Comparison of ENCODE assay signal across 8 cellular contexts in the genomic region with DNA sequence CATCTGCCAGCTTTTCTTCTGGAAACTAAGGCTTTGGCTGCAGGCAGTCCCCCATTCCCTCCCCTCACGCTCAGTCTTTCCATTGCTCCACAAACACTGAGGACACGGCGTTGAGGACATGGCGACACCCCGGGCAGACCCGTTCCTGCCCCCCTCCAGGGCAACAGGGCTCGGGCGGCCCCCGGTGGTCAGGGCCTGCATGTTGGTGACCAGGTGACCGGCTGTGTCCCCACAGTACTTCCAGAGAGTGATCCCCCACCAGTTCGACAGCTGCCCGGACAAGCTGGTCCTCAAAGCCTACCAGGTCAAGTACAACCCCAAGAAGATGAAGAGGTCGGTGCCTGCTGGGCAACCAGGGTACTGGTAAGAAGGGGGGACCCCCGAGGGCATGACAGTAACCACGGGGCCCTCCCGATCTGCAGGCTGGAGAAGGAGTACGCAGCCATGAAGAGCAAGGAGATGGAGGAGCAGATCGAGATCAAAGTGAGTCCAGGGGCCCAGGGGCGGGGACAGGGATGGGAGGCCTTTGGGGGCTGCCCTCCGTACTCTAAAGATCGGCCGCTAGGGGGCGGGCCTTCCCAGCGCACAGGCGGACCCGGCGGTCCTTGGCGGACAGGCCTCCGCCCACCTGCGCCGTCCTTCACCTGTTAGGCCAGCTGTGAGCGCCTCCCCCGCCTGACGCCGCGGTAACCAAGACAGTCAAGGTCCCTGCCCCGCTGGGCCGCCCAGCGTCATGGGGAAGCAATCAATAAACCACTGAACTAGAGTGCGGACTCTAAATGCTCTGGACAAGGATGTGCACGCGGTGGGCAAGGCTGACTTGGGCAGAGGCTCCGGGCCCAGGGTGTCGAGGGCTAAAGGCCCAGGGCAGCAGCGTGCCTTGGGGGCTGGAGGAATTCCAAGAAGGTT. TPM values are rescaled to one million over a fixed set of nuclear protein-coding genes. Genes with fewer than 3 reads are reported as not detected.
A peak's percentile ranks its signal among the peaks of the same experiment; 100 is the strongest.
DNase-seq lines count a peak whose midpoint lies in the region; ATAC-seq and TF ChIP-seq lines count a peak whose summit lies in the region.

No MANE protein-coding gene starts in this region.

- H3K4me1 ChIP-seq in GM23248 (ENCODE audit: insufficient read depth) = no peaks in the 10 kb centered on the region
- peaks cover 10% of the 10 kb centered on the region for H3K4me1 ChIP-seq in colonic mucosa
- peaks cover 0 to 8% (median 3%) of the 10 kb centered on the region in 4 donors for H3K4me1 ChIP-seq in right lobe of liver

- no peaks in the 10 kb centered on the region for H3K79me2 ChIP-seq in GM23248 (ENCODE audit: insufficient read depth)

- H3K27me3 ChIP-seq in GM23248 (replicated peaks; ENCODE audit: insufficient read depth) = no peaks in the 10 kb centered on the region
- no peaks in the 10 kb centered on the region for H3K27me3 ChIP-seq in colonic mucosa
- H3K27me3 ChIP-seq in right lobe of liver = no peaks in the 10 kb centered on the region

- intact Hi-C loops in activated CD4-positive, alpha-beta T cell treated with anti-CD3 and anti-CD28 coated beads, Interleukin-2, amount 10 ng/mL, durations not matched to agents 24 days and 14 days (cut with micrococcal nuclease) = loop anchor here (1.0 kb wide), 1 partner anchor 68 kb away; no protein-coding TSS in a partner anchor
- intact Hi-C loops in colonic mucosa (cut with DNase I) = loop anchor here (10.0 kb wide), 1 partner anchor 72 kb away; a partner anchor contains a TSS
- intact Hi-C loops in right lobe of liver (cut with DNase I) = loop anchor here in 1 of 2 donors (10.0 kb wide), 1 partner anchor 52 kb away; a partner anchor contains a TSS

- in situ Hi-C loops in GM23248 (cut with MboI) = no loop called here

- no peaks in the 10 kb centered on the region for H3K9me2 ChIP-seq in GM23248 (ENCODE audit: insufficient read depth)

- no peaks in the 10 kb centered on the region for H4K20me1 ChIP-seq in GM23248 (ENCODE audit: insufficient read depth)

- H3K36me3 ChIP-seq in GM23248 (ENCODE audit: low read depth) (no peaks in the 10 kb centered on the region), colonic mucosa (no peaks in the 10 kb centered on the region), right lobe of liver (no peaks in the 10 kb centered on the region)

- H3K9me3 ChIP-seq in GM23248 (ENCODE audit: low read depth) (no peaks in the 10 kb centered on the region), colonic mucosa (no peaks in the 10 kb centered on the region), right lobe of liver (no peaks in the 10 kb centered on the region)

- no peak overlapping the region for H3K27ac Mint-ChIP-seq in activated CD4-positive, alpha-beta T cell treated with anti-CD3 and anti-CD28 coated beads, Interleukin-2, amount 10 ng/mL, durations not matched to agents 24 days and 14 days

- no peaks in the 10 kb centered on the region for H3F3A ChIP-seq in GM23248 (ENCODE audit: insufficient read depth)

- TF ChIP-seq POLR2A in right lobe of liver (IDR thresholded peaks at IDR 0.05) = no peak

- H3K4me2 ChIP-seq in GM23248 (ENCODE audit: unreplicated experiment) = no peak overlapping the region

- H3K9me3 Mint-ChIP-seq in activated CD4-positive, alpha-beta T cell treated with anti-CD3 and anti-CD28 coated beads, Interleukin-2, amount 10 ng/mL, durations not matched to agents 24 days and 14 days = no peaks in the 10 kb centered on the region

- H3K4me3 Mint-ChIP-seq in activated CD4-positive, alpha-beta T cell treated with anti-CD3 and anti-CD28 coated beads, Interleukin-2, amount 10 ng/mL, durations not matched to agents 24 days and 14 days = no peak overlapping the region

- H2AFZ ChIP-seq in GM23248 = no peak overlapping the region

- H3K36me3 Mint-ChIP-seq in activated CD4-positive, alpha-beta T cell treated with anti-CD3 and anti-CD28 coated beads, Interleukin-2, amount 10 ng/mL, durations not matched to agents 24 days and 14 days (ENCODE audit: low read depth) = no peaks in the 10 kb centered on the region

- DNase-seq in AG10803 (ENCODE audit: low read depth) (peak; percentile 29), GM23248 (peak; percentile 70), NCI-H345 (lab: John Stamatoyannopoulos, UW) (peak; percentile 87), colonic mucosa (peak; percentile 86), right lobe of liver (peak; percentile 93 to 97 (median 96))
- DNase-seq in activated CD4-positive, alpha-beta T cell treated with anti-CD3 and anti-CD28 coated beads, Interleukin-2, amount 10 ng/mL, durations not matched to agents 24 days and 14 days = peak; percentile 91
- peak; percentile 52 for DNase-seq in stimulated activated CD8-positive, alpha-beta memory T cell treated with anti-CD3 and anti-CD28 coated beads, Interleukin-15, amount 100 ng/mL, for 24 hours (ENCODE audit: low read depth)

- H3K9ac ChIP-seq in GM23248 = no peak overlapping the region
- H3K9ac ChIP-seq in colonic mucosa (ENCODE audit: low read depth in 2 of 2, low read length in 2 of 2) = no peak overlapping the region

- 22 to 34% methylated on average over 32 to 44 of the region's 45 CpGs for WGBS in GM23248 (ENCODE audit: low coverage in 1 of 2, low lambda C conversion rate in 2 of 2, missing lambda C conversion rate in 2 of 2), 2 experiments
- 11% methylated on average over 27 of the region's 45 CpGs for WGBS in right lobe of liver (ENCODE audit: insufficient coverage, low coverage, low lambda C conversion rate, missing lambda C conversion rate)

- TF ChIP-seq CTCF in AG10803 (conservative IDR thresholded peaks at IDR 0.05; ENCODE audit: low read length) (peak; percentile 61), colonic mucosa (IDR thresholded peaks at IDR 0.05) (peak; percentile 85), right lobe of liver (IDR thresholded peaks at IDR 0.05) (peak; percentile 87 to 96 (median 90))

- no peak overlapping the region for H3K27ac ChIP-seq in GM23248
- H3K27ac ChIP-seq in colonic mucosa = no peak overlapping the region
- H3K27ac ChIP-seq in right lobe of liver = peak overlapping the region in 1 of 3 donors; percentile 43

- H3K4me3 ChIP-seq in AG10803 (ENCODE audit: low read length) = no peak overlapping the region
- H3K4me3 ChIP-seq in GM23248 = no peak overlapping the region
- no peak overlapping the region for H3K4me3 ChIP-seq in colonic mucosa
- no peak overlapping the region for H3K4me3 ChIP-seq in right lobe of liver

- H3K4me1 Mint-ChIP-seq in activated CD4-positive, alpha-beta T cell treated with anti-CD3 and anti-CD28 coated beads, Interleukin-2, amount 10 ng/mL, durations not matched to agents 24 days and 14 days = peaks cover 5% of the 10 kb centered on the region

- peak; percentile 96 to 99 (median 97) for ATAC-seq in right lobe of liver
- ATAC-seq in GM19397 (IDR thresholded peaks at IDR 0.05; ENCODE audit: unreplicated experiment) = no peak

- H3K27me3 Mint-ChIP-seq in activated CD4-positive, alpha-beta T cell treated with anti-CD3 and anti-CD28 coated beads, Interleukin-2, amount 10 ng/mL, durations not matched to agents 24 days and 14 days = no peaks in the 10 kb centered on the region

RNA-seq across cellular contexts. Expression of a gene that starts 21.1 kb away (rescaled TPM):
- total RNA-seq in GM23248 (2014; rRNA removed; shearing (Covaris generic)) = not detected in 2 replicates
- 0.10 TPM in 1 of 2 replicates, not detected in the other for polyA plus RNA-seq in GM23248 (2016; fragmentation: Nextera tagmentation; extraction: Ambion mirVana)
- total RNA-seq in activated CD4-positive, alpha-beta T cell treated with anti-CD3 and anti-CD28 coated beads, Interleukin-2, amount 10 ng/mL, durations not matched to agents 24 days and 14 days = 0.21 TPM in 2 replicates
- total RNA-seq in colonic mucosa (under 1 TPM; 0.22 to 0.37 TPM), right lobe of liver (under 1 TPM in 4 of 6 experiments, not detected in 2; 0.07 to 0.37 (median 0.12) TPM)

RNA-seq across cellular contexts. Expression of a gene that starts 23.1 kb away (rescaled TPM):
- total RNA-seq in GM23248 (2014; rRNA removed; shearing (Covaris generic)) = 24.3 and 26.8 TPM in 2 replicates
- 6.9 and 8.4 TPM in 2 replicates for polyA plus RNA-seq in GM23248 (2016; fragmentation: Nextera tagmentation; extraction: Ambion mirVana)
- 4.3 and 5.2 TPM in 2 replicates for total RNA-seq in activated CD4-positive, alpha-beta T cell treated with anti-CD3 and anti-CD28 coated beads, Interleukin-2, amount 10 ng/mL, durations not matched to agents 24 days and 14 days
- total RNA-seq in colonic mucosa (10 to 100 TPM; 10.6 to 12.0 TPM), right lobe of liver (1 to 10 TPM; 3.7 to 6.3 (median 4.9) TPM)

RNA-seq across cellular contexts. Expression of a gene that starts 35.2 kb away (rescaled TPM):
- total RNA-seq in GM23248 (2014; rRNA removed; shearing (Covaris generic)) = 3.5 and 3.6 TPM in 2 replicates
- polyA plus RNA-seq in GM23248 (2016; fragmentation: Nextera tagmentation; extraction: Ambion mirVana) = 3.7 and 4.0 TPM in 2 replicates
- total RNA-seq in activated CD4-positive, alpha-beta T cell treated with anti-CD3 and anti-CD28 coated beads, Interleukin-2, amount 10 ng/mL, durations not matched to agents 24 days and 14 days = not detected in 2 replicates
- total RNA-seq in colonic mucosa = 1 to 10 TPM; 2.9 to 4.0 TPM
- 1 to 10 TPM; 1.5 to 9.6 (median 3.5) TPM for total RNA-seq in right lobe of liver

RNA-seq across cellular contexts. Expression of a gene that starts 50.6 kb away (rescaled TPM):
- 9.7 and 14.8 TPM in 2 replicates for total RNA-seq in GM23248 (2014; rRNA removed; shearing (Covaris generic))
- 4.6 and 4.8 TPM in 2 replicates for polyA plus RNA-seq in GM23248 (2016; fragmentation: Nextera tagmentation; extraction: Ambion mirVana)
- 46.7 and 47.6 TPM in 2 replicates for total RNA-seq in activated CD4-positive, alpha-beta T cell treated with anti-CD3 and anti-CD28 coated beads, Interleukin-2, amount 10 ng/mL, durations not matched to agents 24 days and 14 days
- total RNA-seq in colonic mucosa = 10 to 100 TPM; 26.3 to 38.3 TPM
- total RNA-seq in right lobe of liver = 10 to 100 TPM in 5 of 6 experiments, 1 to 10 TPM in 1; 9.7 to 22.1 (median 15.6) TPM

Comparison
In these comparisons a context has a peak if more than half of its experiments do, and no peak if none do; other contexts are left out.
1. DNase-seq: peak in every context shown above with its lines; median percentile 96 in right lobe of liver; 91 in activated CD4-positive, alpha-beta T cell treated with anti-CD3 and anti-CD28 coated beads, Interleukin-2, amount 10 ng/mL, durations not matched to agents 24 days and 14 days; 87 in NCI-H345; 86 in colonic mucosa; 70 in GM23248; 52 in stimulated activated CD8-positive, alpha-beta memory T cell treated with anti-CD3 and anti-CD28 coated beads, Interleukin-15, amount 100 ng/mL, for 24 hours; 29 in AG10803.